ENCODE assay signal across 2 cellular contexts in the genomic region with DNA sequence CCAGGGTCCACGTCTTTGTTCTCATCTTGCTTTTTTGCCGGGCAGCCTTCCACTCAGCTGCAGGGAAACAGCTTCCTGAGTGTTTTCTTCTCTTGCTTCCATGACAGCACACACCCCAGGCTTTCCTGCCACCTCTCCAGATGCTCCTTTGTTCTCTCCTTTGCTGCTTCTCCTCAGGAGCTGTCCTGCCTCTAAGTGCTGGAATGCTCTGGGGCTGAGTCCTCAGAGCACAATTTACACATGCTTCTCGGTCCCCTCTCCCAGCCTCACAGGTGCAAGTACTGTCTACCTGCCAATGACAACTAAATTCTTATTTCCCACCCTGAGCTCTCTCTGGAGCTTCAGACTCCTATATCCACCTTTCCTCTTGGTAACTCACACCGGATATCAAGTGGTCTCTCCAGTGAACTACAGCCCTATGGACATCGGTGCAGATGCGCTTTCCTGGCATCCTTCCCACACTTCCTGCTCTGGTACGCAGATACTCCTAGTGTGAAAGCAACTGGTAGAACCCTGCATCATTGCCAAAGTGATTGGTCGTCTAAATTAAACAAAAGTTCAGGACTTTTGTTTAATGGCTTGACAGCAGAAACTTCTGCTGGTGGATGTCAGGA.
TF ChIP-seq lines count a peak whose summit lies in the region.

No MANE protein-coding gene starts in this region.

TF ChIP-seq in A549, 52 proteins besides CTCF, POLR2A, EP300 and RAD21 (continued from another document):
- TF ChIP-seq, protein P1, sequence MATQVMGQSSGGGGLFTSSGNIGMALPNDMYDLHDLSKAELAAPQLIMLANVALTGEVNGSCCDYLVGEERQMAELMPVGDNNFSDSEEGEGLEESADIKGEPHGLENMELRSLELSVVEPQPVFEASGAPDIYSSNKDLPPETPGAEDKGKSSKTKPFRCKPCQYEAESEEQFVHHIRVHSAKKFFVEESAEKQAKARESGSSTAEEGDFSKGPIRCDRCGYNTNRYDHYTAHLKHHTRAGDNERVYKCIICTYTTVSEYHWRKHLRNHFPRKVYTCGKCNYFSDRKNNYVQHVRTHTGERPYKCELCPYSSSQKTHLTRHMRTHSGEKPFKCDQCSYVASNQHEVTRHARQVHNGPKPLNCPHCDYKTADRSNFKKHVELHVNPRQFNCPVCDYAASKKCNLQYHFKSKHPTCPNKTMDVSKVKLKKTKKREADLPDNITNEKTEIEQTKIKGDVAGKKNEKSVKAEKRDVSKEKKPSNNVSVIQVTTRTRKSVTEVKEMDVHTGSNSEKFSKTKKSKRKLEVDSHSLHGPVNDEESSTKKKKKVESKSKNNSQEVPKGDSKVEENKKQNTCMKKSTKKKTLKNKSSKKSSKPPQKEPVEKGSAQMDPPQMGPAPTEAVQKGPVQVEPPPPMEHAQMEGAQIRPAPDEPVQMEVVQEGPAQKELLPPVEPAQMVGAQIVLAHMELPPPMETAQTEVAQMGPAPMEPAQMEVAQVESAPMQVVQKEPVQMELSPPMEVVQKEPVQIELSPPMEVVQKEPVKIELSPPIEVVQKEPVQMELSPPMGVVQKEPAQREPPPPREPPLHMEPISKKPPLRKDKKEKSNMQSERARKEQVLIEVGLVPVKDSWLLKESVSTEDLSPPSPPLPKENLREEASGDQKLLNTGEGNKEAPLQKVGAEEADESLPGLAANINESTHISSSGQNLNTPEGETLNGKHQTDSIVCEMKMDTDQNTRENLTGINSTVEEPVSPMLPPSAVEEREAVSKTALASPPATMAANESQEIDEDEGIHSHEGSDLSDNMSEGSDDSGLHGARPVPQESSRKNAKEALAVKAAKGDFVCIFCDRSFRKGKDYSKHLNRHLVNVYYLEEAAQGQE (IDR thresholded peaks at IDR 0.05), result peak; percentile 74
- TF ChIP-seq, protein P2, sequence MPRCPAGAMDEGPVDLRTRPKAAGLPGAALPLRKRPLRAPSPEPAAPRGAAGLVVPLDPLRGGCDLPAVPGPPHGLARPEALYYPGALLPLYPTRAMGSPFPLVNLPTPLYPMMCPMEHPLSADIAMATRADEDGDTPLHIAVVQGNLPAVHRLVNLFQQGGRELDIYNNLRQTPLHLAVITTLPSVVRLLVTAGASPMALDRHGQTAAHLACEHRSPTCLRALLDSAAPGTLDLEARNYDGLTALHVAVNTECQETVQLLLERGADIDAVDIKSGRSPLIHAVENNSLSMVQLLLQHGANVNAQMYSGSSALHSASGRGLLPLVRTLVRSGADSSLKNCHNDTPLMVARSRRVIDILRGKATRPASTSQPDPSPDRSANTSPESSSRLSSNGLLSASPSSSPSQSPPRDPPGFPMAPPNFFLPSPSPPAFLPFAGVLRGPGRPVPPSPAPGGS (IDR thresholded peaks at IDR 0.05), result no peak
- no peak for TF ChIP-seq NPAS2 (CRISPR knock-in tag; IDR thresholded peaks at IDR 0.05; ENCODE audit: borderline replicate concordance)

TF ChIP-seq in GM23338, 12 proteins besides CTCF, POLR2A, EP300 and RAD21:
- TF ChIP-seq, protein P3, sequence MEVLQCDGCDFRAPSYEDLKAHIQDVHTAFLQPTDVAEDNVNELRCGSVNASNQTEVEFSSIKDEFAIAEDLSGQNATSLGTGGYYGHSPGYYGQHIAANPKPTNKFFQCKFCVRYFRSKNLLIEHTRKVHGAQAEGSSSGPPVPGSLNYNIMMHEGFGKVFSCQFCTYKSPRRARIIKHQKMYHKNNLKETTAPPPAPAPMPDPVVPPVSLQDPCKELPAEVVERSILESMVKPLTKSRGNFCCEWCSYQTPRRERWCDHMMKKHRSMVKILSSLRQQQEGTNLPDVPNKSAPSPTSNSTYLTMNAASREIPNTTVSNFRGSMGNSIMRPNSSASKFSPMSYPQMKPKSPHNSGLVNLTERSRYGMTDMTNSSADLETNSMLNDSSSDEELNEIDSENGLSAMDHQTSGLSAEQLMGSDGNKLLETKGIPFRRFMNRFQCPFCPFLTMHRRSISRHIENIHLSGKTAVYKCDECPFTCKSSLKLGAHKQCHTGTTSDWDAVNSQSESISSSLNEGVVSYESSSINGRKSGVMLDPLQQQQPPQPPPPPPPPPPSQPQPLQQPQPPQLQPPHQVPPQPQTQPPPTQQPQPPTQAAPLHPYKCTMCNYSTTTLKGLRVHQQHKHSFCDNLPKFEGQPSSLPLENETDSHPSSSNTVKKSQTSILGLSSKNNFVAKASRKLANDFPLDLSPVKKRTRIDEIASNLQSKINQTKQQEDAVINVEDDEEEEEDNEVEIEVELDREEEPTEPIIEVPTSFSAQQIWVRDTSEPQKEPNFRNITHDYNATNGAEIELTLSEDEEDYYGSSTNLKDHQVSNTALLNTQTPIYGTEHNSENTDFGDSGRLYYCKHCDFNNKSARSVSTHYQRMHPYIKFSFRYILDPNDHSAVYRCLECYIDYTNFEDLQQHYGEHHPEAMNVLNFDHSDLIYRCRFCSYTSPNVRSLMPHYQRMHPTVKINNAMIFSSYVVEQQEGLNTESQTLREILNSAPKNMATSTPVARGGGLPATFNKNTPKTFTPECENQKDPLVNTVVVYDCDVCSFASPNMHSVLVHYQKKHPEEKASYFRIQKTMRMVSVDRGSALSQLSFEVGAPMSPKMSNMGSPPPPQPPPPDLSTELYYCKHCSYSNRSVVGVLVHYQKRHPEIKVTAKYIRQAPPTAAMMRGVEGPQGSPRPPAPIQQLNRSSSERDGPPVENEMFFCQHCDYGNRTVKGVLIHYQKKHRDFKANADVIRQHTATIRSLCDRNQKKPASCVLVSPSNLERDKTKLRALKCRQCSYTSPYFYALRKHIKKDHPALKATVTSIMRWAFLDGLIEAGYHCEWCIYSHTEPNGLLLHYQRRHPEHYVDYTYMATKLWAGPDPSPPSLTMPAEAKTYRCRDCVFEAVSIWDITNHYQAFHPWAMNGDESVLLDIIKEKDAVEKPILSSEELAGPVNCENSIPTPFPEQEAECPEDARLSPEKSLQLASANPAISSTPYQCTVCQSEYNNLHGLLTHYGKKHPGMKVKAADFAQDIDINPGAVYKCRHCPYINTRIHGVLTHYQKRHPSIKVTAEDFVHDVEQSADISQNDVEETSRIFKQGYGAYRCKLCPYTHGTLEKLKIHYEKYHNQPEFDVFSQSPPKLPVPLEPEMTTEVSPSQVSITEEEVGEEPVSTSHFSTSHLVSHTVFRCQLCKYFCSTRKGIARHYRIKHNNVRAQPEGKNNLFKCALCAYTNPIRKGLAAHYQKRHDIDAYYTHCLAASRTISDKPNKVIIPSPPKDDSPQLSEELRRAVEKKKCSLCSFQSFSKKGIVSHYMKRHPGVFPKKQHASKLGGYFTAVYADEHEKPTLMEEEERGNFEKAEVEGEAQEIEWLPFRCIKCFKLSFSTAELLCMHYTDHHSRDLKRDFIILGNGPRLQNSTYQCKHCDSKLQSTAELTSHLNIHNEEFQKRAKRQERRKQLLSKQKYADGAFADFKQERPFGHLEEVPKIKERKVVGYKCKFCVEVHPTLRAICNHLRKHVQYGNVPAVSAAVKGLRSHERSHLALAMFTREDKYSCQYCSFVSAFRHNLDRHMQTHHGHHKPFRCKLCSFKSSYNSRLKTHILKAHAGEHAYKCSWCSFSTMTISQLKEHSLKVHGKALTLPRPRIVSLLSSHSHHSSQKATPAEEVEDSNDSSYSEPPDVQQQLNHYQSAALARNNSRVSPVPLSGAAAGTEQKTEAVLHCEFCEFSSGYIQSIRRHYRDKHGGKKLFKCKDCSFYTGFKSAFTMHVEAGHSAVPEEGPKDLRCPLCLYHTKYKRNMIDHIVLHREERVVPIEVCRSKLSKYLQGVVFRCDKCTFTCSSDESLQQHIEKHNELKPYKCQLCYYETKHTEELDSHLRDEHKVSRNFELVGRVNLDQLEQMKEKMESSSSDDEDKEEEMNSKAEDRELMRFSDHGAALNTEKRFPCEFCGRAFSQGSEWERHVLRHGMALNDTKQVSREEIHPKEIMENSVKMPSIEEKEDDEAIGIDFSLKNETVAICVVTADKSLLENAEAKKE (CRISPR knock-in tag; IDR thresholded peaks at IDR 0.05), result peak; percentile 54; the same call in 1 of the 2 replicates
- TF ChIP-seq, protein P1 (IDR thresholded peaks at IDR 0.05; ENCODE audit: unreplicated experiment), result peak; percentile 69
- TF ChIP-seq STAT1 (IDR thresholded peaks at IDR 0.05; ENCODE audit: unreplicated experiment) (no peak), CREB1 (CRISPR knock-in tag; IDR thresholded peaks at IDR 0.05; ENCODE audit: low read depth) (no peak), EZH2 (IDR thresholded peaks at IDR 0.05; ENCODE audit: low read depth, unreplicated experiment) (no peak)
